In the genomic region with DNA sequence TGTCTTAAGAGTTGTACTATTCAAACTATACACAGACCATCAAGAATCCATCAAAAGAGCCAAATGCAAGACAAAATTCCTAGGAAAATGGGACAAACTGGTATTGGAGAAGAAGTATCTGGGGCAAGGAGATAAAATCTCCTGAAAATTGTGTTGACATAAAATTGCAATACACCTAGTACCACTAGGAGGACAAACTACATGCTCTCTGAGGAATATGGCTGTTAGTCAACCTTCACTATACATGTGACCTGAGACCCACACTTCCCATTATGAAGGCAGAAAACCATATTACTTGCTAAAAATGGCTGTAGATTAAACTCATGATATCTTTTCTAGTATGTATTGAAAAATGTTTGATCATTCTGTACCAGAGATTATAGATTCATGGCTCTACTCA, we compare ENCODE assay signal across 13 cellular contexts. TPM values are rescaled to one million over a fixed set of nuclear protein-coding genes. Genes with fewer than 3 reads are reported as not detected.
DNase-seq lines count a peak whose midpoint lies in the region; ATAC-seq, FAIRE-seq and TF ChIP-seq lines count a peak whose summit lies in the region.
"Had no signal": no experiment of that assay in that cellular context is flagged by ENCODE, and none has a peak within 500 bp of the region (broad histone marks: within the 10 kb centered on the region; RNA-seq: fewer than 3 reads in every experiment).

No MANE protein-coding gene starts in this region.

- H3K4me2 ChIP-seq in keratinocyte (ENCODE audit: control insufficient read depth, extremely low read depth, insufficient read depth, low read depth, low read length), result no peak overlapping the region

- H3K9ac ChIP-seq in keratinocyte (ENCODE audit: control insufficient read depth, extremely low read depth, insufficient read depth, low read length), result no peak overlapping the region

- ATAC-seq in CD4-positive, CD25-positive, alpha-beta regulatory T cell (ENCODE audit: low read depth in 2 of 2), result peak; percentile 48 to 55
- ATAC-seq in activated naive CD8-positive, alpha-beta T cell treated with anti-CD3 and anti-CD28 coated beads, Interleukin-2, amount 50 U/mL, for 24 hours, result no peak

- TF ChIP-seq POLR2A in GM12892 (IDR thresholded peaks at IDR 0.05; ENCODE audit: low read depth, low read length), result no peak

- H3K4me1 Mint-ChIP-seq in CD4-positive, CD25-positive, alpha-beta regulatory T cell, result no peaks in the 10 kb centered on the region
- peaks cover 3% of the 10 kb centered on the region for H3K4me1 Mint-ChIP-seq in activated naive CD8-positive, alpha-beta T cell treated with anti-CD3 and anti-CD28 coated beads, Interleukin-2, amount 50 U/mL, for 24 hours

- H3K9me3 ChIP-seq in CD4-positive, CD25-positive, alpha-beta regulatory T cell (ENCODE audit: control insufficient read depth in 2 of 2, low read length in 2 of 2), result no peaks in the 10 kb centered on the region
- H3K9me3 ChIP-seq in keratinocyte (ENCODE audit: control insufficient read depth, low read depth, low read length), result no peaks in the 10 kb centered on the region
- H3K9me3 ChIP-seq: thyroid gland had no signal

- no peaks in the 10 kb centered on the region for H3K36me3 Mint-ChIP-seq in CD4-positive, CD25-positive, alpha-beta regulatory T cell
- no peaks in the 10 kb centered on the region for H3K36me3 Mint-ChIP-seq in activated naive CD8-positive, alpha-beta T cell treated with anti-CD3 and anti-CD28 coated beads, Interleukin-2, amount 50 U/mL, for 24 hours (ENCODE audit: low read depth)

- H3K27me3 Mint-ChIP-seq in CD4-positive, CD25-positive, alpha-beta regulatory T cell, result peaks cover 6% of the 10 kb centered on the region
- no peaks in the 10 kb centered on the region for H3K27me3 Mint-ChIP-seq in activated naive CD8-positive, alpha-beta T cell treated with anti-CD3 and anti-CD28 coated beads, Interleukin-2, amount 50 U/mL, for 24 hours

- FAIRE-seq in keratinocyte (lab: Jason Lieb, UNC), result no peak
- no peak for FAIRE-seq in GM12892 (lab: Jason Lieb, UNC)
- FAIRE-seq: colon had no signal

- H3K27me3 ChIP-seq in CD4-positive, CD25-positive, alpha-beta regulatory T cell (ENCODE audit: control insufficient read depth, insufficient read depth, low read length), result peaks cover 5% of the 10 kb centered on the region
- no peaks in the 10 kb centered on the region for H3K27me3 ChIP-seq in keratinocyte (ENCODE audit: control insufficient read depth, extremely low read depth, insufficient read depth, low read length)
- H3K27me3 ChIP-seq: thyroid gland had no signal

- H3K4me3 ChIP-seq in CD4-positive, CD25-positive, alpha-beta regulatory T cell (ENCODE audit: low read depth, low read length), result no peak overlapping the region
- H3K4me3 ChIP-seq in keratinocyte (ENCODE audit: control insufficient read depth in 2 of 3, extremely low read depth in 1 of 3, insufficient read depth in 2 of 3, low read depth in 1 of 3, low read length in 3 of 3), result no peak overlapping the region
- H3K4me3 ChIP-seq: thyroid gland had no signal

- no peaks in the 10 kb centered on the region for H3K9me3 Mint-ChIP-seq in CD4-positive, CD25-positive, alpha-beta regulatory T cell
- H3K9me3 Mint-ChIP-seq in activated naive CD8-positive, alpha-beta T cell treated with anti-CD3 and anti-CD28 coated beads, Interleukin-2, amount 50 U/mL, for 24 hours, result no peaks in the 10 kb centered on the region

- H3K4me3 Mint-ChIP-seq in CD4-positive, CD25-positive, alpha-beta regulatory T cell, result no peak overlapping the region
- no peak overlapping the region for H3K4me3 Mint-ChIP-seq in activated naive CD8-positive, alpha-beta T cell treated with anti-CD3 and anti-CD28 coated beads, Interleukin-2, amount 50 U/mL, for 24 hours

- H2AFZ ChIP-seq in keratinocyte (ENCODE audit: control insufficient read depth, low read length), result no peak overlapping the region

- peak in 2 of 3 experiments; percentile 35 to 42 for TF ChIP-seq CTCF in keratinocyte (optimal IDR thresholded peaks at IDR 0.05 in 1 of 3, IDR thresholded peaks at IDR 0.05 in 1 of 3, conservative IDR thresholded peaks at IDR 0.05 in 1 of 3; ENCODE audit: extremely low read depth in 1 of 3, insufficient read depth in 2 of 3, low read length in 3 of 3)

- DNase-seq in CD4-positive, CD25-positive, alpha-beta regulatory T cell, result peak in 1 of 3 donors; percentile 34
- DNase-seq in HCEC 1CT (peak; percentile 27), SKM-1 (lab: John Stamatoyannopoulos, UW; ENCODE audit: unreplicated experiment) (peak; percentile 86), keratinocyte (ENCODE audit: low read depth, low spot score) (no peak), GM12892 (ENCODE audit: insufficient read length) (no peak), NCI-H446 treated with DMSO at 0.1 percent for 48 hours (lab: John Stamatoyannopoulos, UW) (no peak), COLO668 (lab: John Stamatoyannopoulos, UW; ENCODE audit: unreplicated experiment) (no peak)
- no peak for DNase-seq in activated naive CD8-positive, alpha-beta T cell treated with anti-CD3 and anti-CD28 coated beads, Interleukin-2, amount 50 U/mL, for 24 hours
- DNase-seq: activated CD4-positive, alpha-beta T cell treated with anti-CD3 and anti-CD28 coated beads for 1 hour; kidney glomerular epithelial cell; NCI-H187 treated with DMSO at 0.1 percent for 48 hours; thyroid gland had no signal

- H4K20me1 ChIP-seq in keratinocyte (ENCODE audit: control insufficient read depth, extremely low read depth, insufficient read depth, low read length), result no peaks in the 10 kb centered on the region

- dilution Hi-C loops in keratinocyte (cut with MboI; ENCODE audit: extremely low pct_ligation_motif_present, low sequenced_read_pairs), result no loop called here

- no peaks in the 10 kb centered on the region for H3K4me1 ChIP-seq in CD4-positive, CD25-positive, alpha-beta regulatory T cell (ENCODE audit: control insufficient read depth, insufficient read depth, low read length, poor library complexity, severe bottlenecking)
- no peaks in the 10 kb centered on the region for H3K4me1 ChIP-seq in keratinocyte (ENCODE audit: control insufficient read depth, extremely low read depth, insufficient read depth, low read length)

- H3K36me3 ChIP-seq in CD4-positive, CD25-positive, alpha-beta regulatory T cell (ENCODE audit: control insufficient read depth, insufficient read depth, low read length), result no peaks in the 10 kb centered on the region
- H3K36me3 ChIP-seq in keratinocyte (ENCODE audit: control insufficient read depth in 2 of 2, extremely low read depth in 1 of 2, insufficient read depth in 2 of 2, low read length in 2 of 2), result no peaks in the 10 kb centered on the region
- H3K36me3 ChIP-seq: thyroid gland had no signal

- H3K27ac Mint-ChIP-seq in CD4-positive, CD25-positive, alpha-beta regulatory T cell, result no peak overlapping the region
- H3K27ac Mint-ChIP-seq in activated naive CD8-positive, alpha-beta T cell treated with anti-CD3 and anti-CD28 coated beads, Interleukin-2, amount 50 U/mL, for 24 hours, result no peak overlapping the region

- H3K9me1 ChIP-seq in keratinocyte (ENCODE audit: control insufficient read depth, extremely low read depth, insufficient read depth, low read length), result no peaks in the 10 kb centered on the region

- no peaks in the 10 kb centered on the region for H3K79me2 ChIP-seq in keratinocyte (ENCODE audit: control insufficient read depth, insufficient read depth, low read length)

- no peak overlapping the region for H3K27ac ChIP-seq in CD4-positive, CD25-positive, alpha-beta regulatory T cell (ENCODE audit: insufficient read depth, low read length, poor library complexity, severe bottlenecking)
- H3K27ac ChIP-seq in keratinocyte (ENCODE audit: control insufficient read depth, insufficient read depth, low read length), result no peak overlapping the region
- H3K27ac ChIP-seq: thyroid gland had no signal

RNA-seq across cellular contexts. Expression of a gene that starts 30.0 kb away (rescaled TPM):
- total RNA-seq in CD4-positive, CD25-positive, alpha-beta regulatory T cell, result 375 TPM
- polyA plus RNA-seq in CD4-positive, CD25-positive, alpha-beta regulatory T cell, result 10 to 100 TPM; 21.1 to 36.0 (median 24.2) TPM
- polyA plus RNA-seq in keratinocyte, result 29.9 to 59.7 TPM (median 40.2 TPM) in 3 replicates
- 22.8 TPM for polyA plus RNA-seq in keratinocyte (2011; ENCODE audit: low read depth)
- polyA plus RNA-seq in keratinocyte (2011; cell fraction: cytosol; rRNA removed), result 31.4 and 43.0 TPM in 2 replicates
- 108 and 150 TPM in 2 replicates for polyA plus RNA-seq in keratinocyte (2011; cell fraction: nucleus; rRNA removed)
- 67.8 and 84.7 TPM in 2 replicates for polyA plus RNA-seq in keratinocyte (2012; ENCODE audit: low replicate concordance)
- 53.6 to 120 TPM (median 53.7 TPM) in 3 replicates for polyA minus RNA-seq in keratinocyte
- 87.9 TPM for polyA minus RNA-seq in keratinocyte (2011; cell fraction: cytosol; rRNA and poly(A)+ RNA removed)
- polyA minus RNA-seq in keratinocyte (2011; cell fraction: nucleus; rRNA and poly(A)+ RNA removed), result 76.1 and 79.2 TPM in 2 replicates
- 63.2 TPM for polyA plus RNA-seq in GM12892 (2012; ENCODE audit: missing spikeins)

Comparison
In these comparisons a context has a peak if more than half of its experiments do, and no peak if none do; other contexts are left out.
1. DNase-seq: peak in HCEC 1CT (single experiment) and SKM-1 (single experiment); none in keratinocyte (single experiment), GM12892 (single experiment), NCI-H446 treated with DMSO at 0.1 percent for 48 hours (single experiment), COLO668 (single experiment) and activated naive CD8-positive, alpha-beta T cell treated with anti-CD3 and anti-CD28 coated beads, Interleukin-2, amount 50 U/mL, for 24 hours (single experiment).